In the genomic region with DNA sequence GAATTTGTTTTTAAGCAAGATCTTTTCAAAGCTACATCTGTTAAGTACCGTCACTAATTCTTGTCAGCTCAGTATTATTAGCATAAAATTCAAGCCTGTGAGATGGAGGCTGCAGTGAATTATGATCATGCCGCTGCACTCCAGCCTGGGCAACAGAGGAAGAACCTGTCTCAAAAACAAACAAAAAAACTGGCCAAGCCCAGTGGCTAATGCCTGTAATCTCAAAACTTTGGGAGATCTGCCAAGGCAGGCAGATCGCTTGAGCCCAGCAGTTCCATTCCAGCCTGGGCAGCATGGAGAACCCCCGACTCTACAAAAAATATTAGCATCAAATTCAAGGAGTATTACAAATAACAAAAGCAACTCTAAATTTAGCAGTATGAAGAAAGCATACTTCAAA, we compare ENCODE assay signal across 13 cellular contexts.
A peak's percentile ranks its signal among the peaks of the same experiment; 100 is the strongest.
DNase-seq lines count a peak whose midpoint lies in the region; ATAC-seq and TF ChIP-seq lines count a peak whose summit lies in the region.
"Had no signal": no experiment of that assay in that cellular context is flagged by ENCODE, and none has a peak within 500 bp of the region (broad histone marks: within the 10 kb centered on the region; RNA-seq: fewer than 3 reads in every experiment).

No MANE protein-coding gene starts in this region.

- H3K27me3 Mint-ChIP-seq in GM23338 (ENCODE audit: insufficient read depth, low read depth, poor library complexity), result peaks cover 3% of the 10 kb centered on the region
- H3K27me3 Mint-ChIP-seq: natural killer cell treated with Interleukin-12 subunit alpha and Interleukin-12 subunit beta and Interleukin-15 and Interleukin-18, amount 100 ng/mL, for 72 hours had no signal

- H3K9me2 ChIP-seq in GM23338 (ENCODE audit: insufficient read depth), result no peaks in the 10 kb centered on the region

- no peaks in the 10 kb centered on the region for H3F3A ChIP-seq in GM23338 (replicated peaks; ENCODE audit: low read depth)

- H3K4me2 ChIP-seq in GM23338, result no peak overlapping the region

- TF ChIP-seq CTCF in GM23338 (conservative IDR thresholded peaks at IDR 0.05; ENCODE audit: low read depth in 2 of 2) (no peak), astrocyte of the cerebellum (IDR thresholded peaks at IDR 0.05; ENCODE audit: low read depth, low read length, missing control alignments) (no peak)

- no peak overlapping the region for H2AFZ ChIP-seq in GM23338

- H3K36me3 Mint-ChIP-seq in GM23338 (ENCODE audit: low read depth), result no peaks in the 10 kb centered on the region; the same call in 2 of the 3 replicates
- H3K36me3 Mint-ChIP-seq: natural killer cell treated with Interleukin-12 subunit alpha and Interleukin-12 subunit beta and Interleukin-15 and Interleukin-18, amount 100 ng/mL, for 72 hours had no signal

- no peak for ATAC-seq in GM23338
- no peak for ATAC-seq in GM18861 (IDR thresholded peaks at IDR 0.05; ENCODE audit: unreplicated experiment)
- ATAC-seq in GM18519 (IDR thresholded peaks at IDR 0.05; ENCODE audit: low FRiP score, unreplicated experiment), result no peak
- ATAC-seq: natural killer cell treated with Interleukin-12 subunit alpha and Interleukin-12 subunit beta and Interleukin-15 and Interleukin-18, amount 100 ng/mL, for 72 hours had no signal

- H3K4me3 ChIP-seq in GM23338, result no peak overlapping the region
- no peak overlapping the region for H3K4me3 ChIP-seq in astrocyte of the cerebellum (ENCODE audit: low read depth, low read length)
- H3K4me3 ChIP-seq: sigmoid colon, SJSA1 had no signal

- peak overlapping the region; percentile 36; the same call in 1 of the 2 replicates for H3K27ac Mint-ChIP-seq in GM23338
- H3K27ac Mint-ChIP-seq: natural killer cell treated with Interleukin-12 subunit alpha and Interleukin-12 subunit beta and Interleukin-15 and Interleukin-18, amount 100 ng/mL, for 72 hours had no signal

- H3K27ac ChIP-seq in GM23338 (ENCODE audit: low read depth), result no peak overlapping the region
- H3K27ac ChIP-seq: sigmoid colon, SJSA1 had no signal

- no peaks in the 10 kb centered on the region; the same call in 2 of the 3 replicates for H3K4me1 Mint-ChIP-seq in GM23338

- no peaks in the 10 kb centered on the region for H3K9me3 Mint-ChIP-seq in GM23338
- H3K9me3 Mint-ChIP-seq: natural killer cell treated with Interleukin-12 subunit alpha and Interleukin-12 subunit beta and Interleukin-15 and Interleukin-18, amount 100 ng/mL, for 72 hours had no signal

- in situ Hi-C loops in astrocyte of the cerebellum (cut with HindIII; ENCODE audit: low sequenced_read_pairs), result no loop called here

- H4K20me1 ChIP-seq in GM23338 (replicated peaks; ENCODE audit: insufficient read depth), result no peaks in the 10 kb centered on the region

- DNase-seq in GM23338 (ENCODE audit: low spot score) (peak; percentile 15), NCI-H2171 (lab: John Stamatoyannopoulos, UW) (peak; percentile 6), astrocyte of the cerebellum (ENCODE audit: low read depth) (peak; percentile 23), mucosa of gallbladder (ENCODE audit: low spot score) (peak; percentile 11), foreskin melanocyte (no peak), NCI-H2107 (lab: John Stamatoyannopoulos, UW) (no peak)
- DNase-seq: activated CD4-positive, alpha-beta T cell treated with anti-CD3 and anti-CD28 coated beads for 1 hour; activated T-cell treated with anti-CD3 and anti-CD28 coated beads, Interleukin-2, amount 50 U/mL, for 1 hour; sigmoid colon had no signal

- no peak overlapping the region for H3K4me3 Mint-ChIP-seq in GM23338
- H3K4me3 Mint-ChIP-seq: natural killer cell treated with Interleukin-12 subunit alpha and Interleukin-12 subunit beta and Interleukin-15 and Interleukin-18, amount 100 ng/mL, for 72 hours had no signal

- H3K27me3 ChIP-seq in GM23338 (ENCODE audit: insufficient read depth), result no peaks in the 10 kb centered on the region
- H3K27me3 ChIP-seq: sigmoid colon, SJSA1 had no signal

- H3K79me2 ChIP-seq in GM23338 (replicated peaks; ENCODE audit: insufficient read depth), result no peaks in the 10 kb centered on the region

- H3K36me3 ChIP-seq in GM23338 (ENCODE audit: insufficient read depth), result no peaks in the 10 kb centered on the region
- H3K36me3 ChIP-seq: sigmoid colon, SJSA1 had no signal

- H3K4me1 ChIP-seq in GM23338 (ENCODE audit: insufficient read depth), result no peaks in the 10 kb centered on the region
- H3K4me1 ChIP-seq: sigmoid colon, SJSA1 had no signal

TF ChIP-seq in GM23338, 12 proteins besides CTCF, POLR2A, EP300 and RAD21 (continues in another document):
- TF ChIP-seq ZNF462 (CRISPR knock-in tag; IDR thresholded peaks at IDR 0.05), result no peak
- no peak for TF ChIP-seq EZH2 (IDR thresholded peaks at IDR 0.05; ENCODE audit: low read depth, unreplicated experiment)
- no peak for TF ChIP-seq STAT1 (IDR thresholded peaks at IDR 0.05; ENCODE audit: unreplicated experiment)
- TF ChIP-seq CREB1 (CRISPR knock-in tag; IDR thresholded peaks at IDR 0.05; ENCODE audit: low read depth), result no peak
- no peak for TF ChIP-seq JUNB (IDR thresholded peaks at IDR 0.05; ENCODE audit: unreplicated experiment)
- TF ChIP-seq ETS1 (IDR thresholded peaks at IDR 0.05), result no peak
- TF ChIP-seq ZNF331 (CRISPR knock-in tag; IDR thresholded peaks at IDR 0.05; ENCODE audit: low read depth), result no peak
- no peak for TF ChIP-seq NANOG (IDR thresholded peaks at IDR 0.05; ENCODE audit: borderline replicate concordance)
- no peak for TF ChIP-seq EZH2phosphoT487 (IDR thresholded peaks at IDR 0.05; ENCODE audit: unreplicated experiment)

Comparison
In these comparisons a context has a peak if more than half of its experiments do, and no peak if none do; other contexts are left out.
1. DNase-seq: peak in GM23338 (single experiment), NCI-H2171 (single experiment), astrocyte of the cerebellum (single experiment) and mucosa of gallbladder (single experiment); none in foreskin melanocyte (single experiment) and NCI-H2107 (single experiment).